Comparison of ENCODE assay signal across 20 cellular contexts in the genomic region with DNA sequence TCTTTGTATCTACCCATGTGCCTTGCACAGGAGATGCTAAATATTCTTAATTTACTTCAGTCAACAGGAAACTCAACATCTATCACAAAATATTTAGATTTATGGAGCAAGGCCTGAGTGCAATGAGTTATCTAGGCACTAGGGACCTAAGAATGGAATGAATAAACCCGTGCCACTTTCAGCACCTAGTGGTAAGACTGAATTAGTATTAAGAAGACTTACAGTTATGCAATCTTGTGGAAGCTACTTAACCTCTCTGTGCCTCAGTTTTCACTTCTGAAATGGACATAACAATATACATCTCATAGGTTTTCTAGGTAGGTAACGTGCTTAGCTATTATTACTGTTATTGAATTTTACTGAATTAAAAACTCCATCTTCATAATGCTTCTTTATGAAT.
A peak's percentile ranks its signal among the peaks of the same experiment; 100 is the strongest.
DNase-seq lines count a peak whose midpoint lies in the region; ATAC-seq and TF ChIP-seq lines count a peak whose summit lies in the region.
"Had no signal": no experiment of that assay in that cellular context is flagged by ENCODE, and none has a peak within 500 bp of the region (broad histone marks: within the 10 kb centered on the region; RNA-seq: fewer than 3 reads in every experiment).

No MANE protein-coding gene starts in this region.

- H3K36me3 Mint-ChIP-seq in activated naive CD4-positive, alpha-beta T cell treated with anti-CD3 and anti-CD28 coated beads, Interleukin-2, amount 50 U/mL, for 24 hours: peaks cover 14% of the 10 kb centered on the region
- H3K36me3 Mint-ChIP-seq in activated naive CD4-positive, alpha-beta T cell treated with anti-CD3 and anti-CD28 coated beads for 36 hours (ENCODE audit: low read depth): peaks cover 9% of the 10 kb centered on the region
- peaks cover 15% of the 10 kb centered on the region for H3K36me3 Mint-ChIP-seq in central memory CD8-positive, alpha-beta T cell (ENCODE audit: insufficient read depth)

- no peaks in the 10 kb centered on the region for H3K27me3 Mint-ChIP-seq in activated naive CD4-positive, alpha-beta T cell treated with anti-CD3 and anti-CD28 coated beads, Interleukin-2, amount 50 U/mL, for 24 hours
- H3K27me3 Mint-ChIP-seq in activated naive CD4-positive, alpha-beta T cell treated with anti-CD3 and anti-CD28 coated beads for 36 hours (ENCODE audit: low read depth): no peaks in the 10 kb centered on the region
- H3K27me3 Mint-ChIP-seq in central memory CD8-positive, alpha-beta T cell: no peaks in the 10 kb centered on the region
- H3K27me3 Mint-ChIP-seq: activated CD4-positive, alpha-beta T cell treated with anti-CD3 and anti-CD28 coated beads, Interleukin-2, amount 10 ng/mL, durations not matched to agents 24 days and 14 days; activated T-cell treated with anti-CD3 and anti-CD28 coated beads, Interleukin-2, amount 50 U/mL, for 24 hours had no signal

- no peak overlapping the region for H3K4me3 ChIP-seq in heart right ventricle
- H3K4me3 ChIP-seq: adrenal gland, colonic mucosa, hepatocyte, upper lobe of left lung had no signal

- 74 to 79% methylated on average over 2 of the region's 2 CpGs for WGBS in heart right ventricle, 2 donors

- H3K27ac ChIP-seq in heart right ventricle: no peak overlapping the region
- H3K27ac ChIP-seq: adrenal gland, colonic mucosa, hepatocyte, upper lobe of left lung had no signal

- H3K36me3 ChIP-seq in heart right ventricle: no peaks in the 10 kb centered on the region
- H3K36me3 ChIP-seq: adrenal gland, colonic mucosa, upper lobe of left lung had no signal

- DNase-seq in activated naive CD4-positive, alpha-beta T cell treated with anti-CD3 and anti-CD28 coated beads for 36 hours: no peak
- DNase-seq in MV-4-11 (lab: John Stamatoyannopoulos, UW): peak; percentile 2
- DNase-seq in central memory CD8-positive, alpha-beta T cell (ENCODE audit: low spot score in 2 of 2): no peak
- DNase-seq in superior temporal gyrus (ENCODE audit: extremely low spot score): peak; percentile 34
- DNase-seq in heart right ventricle: no peak
- no peak for DNase-seq in NCI-H748 treated with DMSO at 0.1 percent for 48 hours (lab: John Stamatoyannopoulos, UW)
- DNase-seq: activated CD4-positive, alpha-beta T cell treated with anti-CD3 and anti-CD28 coated beads, Interleukin-2, amount 10 ng/mL, durations not matched to agents 24 days and 14 days; activated T-cell treated with anti-CD3 and anti-CD28 coated beads, Interleukin-2, amount 50 U/mL, for 24 hours; adrenal gland; colonic mucosa; KG1; kidney glomerular epithelial cell; NCI-H1694 treated with DMSO at 0.1 percent for 48 hours; NCI-H510A; stimulated activated CD4-positive, alpha-beta T cell treated with anti-CD3 and anti-CD28 coated beads, Interleukin-4, amount 100 ng/mL, for 1 hour; upper lobe of left lung had no signal

- peaks cover 0 to 9% (median 0%) of the 10 kb centered on the region in 7 donors for H3K27me3 ChIP-seq in heart right ventricle
- H3K27me3 ChIP-seq: adrenal gland, colonic mucosa, hepatocyte, upper lobe of left lung had no signal

- CTCF ChIA-PET in activated naive CD4-positive, alpha-beta T cell treated with anti-CD3 and anti-CD28 coated beads for 36 hours (lab: Charles Lee): no interaction called here

- no peak for ATAC-seq in central memory CD8-positive, alpha-beta T cell (replicated peaks; ENCODE audit: extremely low read depth, poor library complexity, severe bottlenecking)
- ATAC-seq in heart right ventricle: no peak
- no peak for ATAC-seq in HG03354 (IDR thresholded peaks at IDR 0.05; ENCODE audit: poor library complexity, severe bottlenecking, unreplicated experiment)
- ATAC-seq: esophagus mucosa had no signal

- no peak overlapping the region for H3K4me3 Mint-ChIP-seq in activated naive CD4-positive, alpha-beta T cell treated with anti-CD3 and anti-CD28 coated beads, Interleukin-2, amount 50 U/mL, for 24 hours
- H3K4me3 Mint-ChIP-seq in activated naive CD4-positive, alpha-beta T cell treated with anti-CD3 and anti-CD28 coated beads for 36 hours: no peak overlapping the region
- H3K4me3 Mint-ChIP-seq in central memory CD8-positive, alpha-beta T cell: no peak overlapping the region
- H3K4me3 Mint-ChIP-seq: activated CD4-positive, alpha-beta T cell treated with anti-CD3 and anti-CD28 coated beads, Interleukin-2, amount 10 ng/mL, durations not matched to agents 24 days and 14 days; activated T-cell treated with anti-CD3 and anti-CD28 coated beads, Interleukin-2, amount 50 U/mL, for 24 hours had no signal

- TF ChIP-seq CTCF in heart right ventricle (IDR thresholded peaks at IDR 0.05): no peak

- peak overlapping the region; percentile 84 for H3K27ac Mint-ChIP-seq in activated naive CD4-positive, alpha-beta T cell treated with anti-CD3 and anti-CD28 coated beads, Interleukin-2, amount 50 U/mL, for 24 hours
- no peak overlapping the region for H3K27ac Mint-ChIP-seq in activated naive CD4-positive, alpha-beta T cell treated with anti-CD3 and anti-CD28 coated beads for 36 hours
- peak overlapping the region; percentile 75 for H3K27ac Mint-ChIP-seq in central memory CD8-positive, alpha-beta T cell (ENCODE audit: low read depth)
- H3K27ac Mint-ChIP-seq: activated CD4-positive, alpha-beta T cell treated with anti-CD3 and anti-CD28 coated beads, Interleukin-2, amount 10 ng/mL, durations not matched to agents 24 days and 14 days; activated T-cell treated with anti-CD3 and anti-CD28 coated beads, Interleukin-2, amount 50 U/mL, for 24 hours had no signal

- no peaks in the 10 kb centered on the region for H3K4me1 ChIP-seq in heart right ventricle
- H3K4me1 ChIP-seq: adrenal gland, colonic mucosa had no signal

- intact Hi-C loops in activated naive CD4-positive, alpha-beta T cell treated with anti-CD3 and anti-CD28 coated beads for 36 hours (cut with micrococcal nuclease): no loop called here
- intact Hi-C loops in heart right ventricle (cut with DNase I): no loop called here

- peaks cover 62% of the 10 kb centered on the region for H3K4me1 Mint-ChIP-seq in activated naive CD4-positive, alpha-beta T cell treated with anti-CD3 and anti-CD28 coated beads, Interleukin-2, amount 50 U/mL, for 24 hours
- H3K4me1 Mint-ChIP-seq in activated naive CD4-positive, alpha-beta T cell treated with anti-CD3 and anti-CD28 coated beads for 36 hours (ENCODE audit: low read depth): peaks cover 53% of the 10 kb centered on the region
- peaks cover 44% of the 10 kb centered on the region for H3K4me1 Mint-ChIP-seq in central memory CD8-positive, alpha-beta T cell

- H3K9me3 ChIP-seq in heart right ventricle: no peaks in the 10 kb centered on the region
- H3K9me3 ChIP-seq: adrenal gland, colonic mucosa, upper lobe of left lung had no signal

- no peaks in the 10 kb centered on the region for H3K9me3 Mint-ChIP-seq in activated naive CD4-positive, alpha-beta T cell treated with anti-CD3 and anti-CD28 coated beads, Interleukin-2, amount 50 U/mL, for 24 hours
- H3K9me3 Mint-ChIP-seq in activated naive CD4-positive, alpha-beta T cell treated with anti-CD3 and anti-CD28 coated beads for 36 hours: no peaks in the 10 kb centered on the region
- H3K9me3 Mint-ChIP-seq in central memory CD8-positive, alpha-beta T cell: no peaks in the 10 kb centered on the region
- H3K9me3 Mint-ChIP-seq: activated CD4-positive, alpha-beta T cell treated with anti-CD3 and anti-CD28 coated beads, Interleukin-2, amount 10 ng/mL, durations not matched to agents 24 days and 14 days; activated T-cell treated with anti-CD3 and anti-CD28 coated beads, Interleukin-2, amount 50 U/mL, for 24 hours had no signal

Comparison
In these comparisons a context has a peak if more than half of its experiments do, and no peak if none do; other contexts are left out.
1. DNase-seq: peak in MV-4-11 (single experiment) and superior temporal gyrus (single experiment); none in activated naive CD4-positive, alpha-beta T cell treated with anti-CD3 and anti-CD28 coated beads for 36 hours (single experiment), central memory CD8-positive, alpha-beta T cell (0 of 2), heart right ventricle (0 of 2) and NCI-H748 treated with DMSO at 0.1 percent for 48 hours (single experiment).